In the genomic region with DNA sequence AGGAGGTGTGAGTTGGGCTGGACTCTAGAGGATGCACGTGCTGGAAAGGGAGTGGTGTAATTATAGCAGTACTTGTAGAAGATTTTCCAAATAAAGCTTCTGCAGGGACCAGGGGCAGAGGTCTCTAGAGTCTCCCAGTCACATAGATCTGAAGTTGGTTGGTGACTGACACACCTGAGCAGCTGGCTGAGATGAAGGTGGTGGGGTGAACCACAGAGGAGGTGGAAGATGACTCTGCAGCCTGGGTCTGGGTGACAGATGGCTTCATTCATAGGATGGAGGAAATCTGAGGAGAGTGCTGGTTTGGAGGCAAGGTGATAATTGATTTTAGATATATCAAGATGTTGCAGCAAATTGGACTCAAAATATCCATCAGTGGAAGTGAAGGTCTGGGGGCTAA, we compare ENCODE assay signal across 18 cellular contexts.
A peak's percentile ranks its signal among the peaks of the same experiment; 100 is the strongest.
DNase-seq lines count a peak whose midpoint lies in the region; ATAC-seq, FAIRE-seq and TF ChIP-seq lines count a peak whose summit lies in the region.
"Had no signal": no experiment of that assay in that cellular context is flagged by ENCODE, and none has a peak within 500 bp of the region (broad histone marks: within the 10 kb centered on the region; RNA-seq: fewer than 3 reads in every experiment).

No MANE protein-coding gene starts in this region.

- no peaks in the 10 kb centered on the region for H3K9me3 Mint-ChIP-seq in activated T-cell treated with anti-CD3 and anti-CD28 coated beads, Interleukin-2, amount 50 U/mL, for 72 hours
- no peaks in the 10 kb centered on the region for H3K9me3 Mint-ChIP-seq in activated T-cell treated with anti-CD3 and anti-CD28 coated beads, Interleukin-2, amount 50 U/mL, for 24 hours

- FAIRE-seq in small intestine (lab: Jason Lieb, UNC): no peak
- FAIRE-seq: K562, RCC 7860 had no signal

- POLR2A ChIA-PET in IMR-90 (lab: Charles Lee; ENCODE audit: unreplicated experiment): no interaction called here

- H3K4me1 ChIP-seq in IMR-90 (ENCODE audit: control insufficient read depth, insufficient read depth, low read length) (no peaks in the 10 kb centered on the region), neutrophil (ENCODE audit: control insufficient read depth in 1 of 2, insufficient read depth in 1 of 2, low read depth in 1 of 2, low read length in 1 of 2) (peaks cover 17 to 19% of the 10 kb centered on the region in 2 experiments), small intestine (ENCODE audit: control insufficient read depth in 2 of 2, insufficient read depth in 1 of 2, low read depth in 1 of 2, low read length in 1 of 2) (no peaks in the 10 kb centered on the region)

- dilution Hi-C loops in IMR-90 (cut with HindIII; ENCODE audit: low sequenced_read_pairs, unreplicated experiment): no loop called here

- no peaks in the 10 kb centered on the region for H3K27me3 ChIP-seq in IMR-90 (ENCODE audit: control insufficient read depth, insufficient read depth, low read length)
- H3K27me3 ChIP-seq in neutrophil: no peaks in the 10 kb centered on the region
- H3K27me3 ChIP-seq in dorsolateral prefrontal cortex: peaks cover 0 to 2% (median 0%) of the 10 kb centered on the region in 45 donors
- H3K27me3 ChIP-seq in small intestine (ENCODE audit: control insufficient read depth in 2 of 2, insufficient read depth in 2 of 2, low read length in 2 of 2): no peaks in the 10 kb centered on the region
- H3K27me3 ChIP-seq: BLaER1 treated with 17β-estradiol and CSF1 and Interleukin-3, amounts not matched to agents 10 nM and 100 nM had no signal

- H3K4ac ChIP-seq in IMR-90 (ENCODE audit: low read depth, low read length): no peak overlapping the region

- peaks cover 16% of the 10 kb centered on the region for H3K4me1 Mint-ChIP-seq in activated T-cell treated with anti-CD3 and anti-CD28 coated beads, Interleukin-2, amount 50 U/mL, for 72 hours (ENCODE audit: low read depth)
- peaks cover 19% of the 10 kb centered on the region for H3K4me1 Mint-ChIP-seq in activated T-cell treated with anti-CD3 and anti-CD28 coated beads, Interleukin-2, amount 50 U/mL, for 24 hours (ENCODE audit: low read depth)

- H3K79me1 ChIP-seq in IMR-90 (ENCODE audit: low read depth in 1 of 2, low read length in 2 of 2): no peaks in the 10 kb centered on the region

- H3K23ac ChIP-seq in IMR-90 (ENCODE audit: low read depth, low read length): no peak overlapping the region

- no peaks in the 10 kb centered on the region for H3K36me3 Mint-ChIP-seq in activated T-cell treated with anti-CD3 and anti-CD28 coated beads, Interleukin-2, amount 50 U/mL, for 72 hours (ENCODE audit: insufficient read depth in 2 of 2)
- H3K36me3 Mint-ChIP-seq in activated T-cell treated with anti-CD3 and anti-CD28 coated beads, Interleukin-2, amount 50 U/mL, for 24 hours (ENCODE audit: low read depth): no peaks in the 10 kb centered on the region

- H3K27me3 Mint-ChIP-seq in activated T-cell treated with anti-CD3 and anti-CD28 coated beads, Interleukin-2, amount 50 U/mL, for 72 hours (ENCODE audit: low read depth): no peaks in the 10 kb centered on the region
- no peaks in the 10 kb centered on the region for H3K27me3 Mint-ChIP-seq in activated T-cell treated with anti-CD3 and anti-CD28 coated beads, Interleukin-2, amount 50 U/mL, for 24 hours

- H3K36me3 ChIP-seq in IMR-90 (ENCODE audit: control insufficient read depth, insufficient read depth, low read length): no peaks in the 10 kb centered on the region
- H3K36me3 ChIP-seq in neutrophil: no peaks in the 10 kb centered on the region
- H3K36me3 ChIP-seq in small intestine (ENCODE audit: control insufficient read depth in 2 of 2, insufficient read depth in 2 of 2, low read length in 2 of 2): no peaks in the 10 kb centered on the region
- H3K36me3 ChIP-seq: BLaER1 treated with 17β-estradiol and CSF1 and Interleukin-3, amounts not matched to agents 10 nM and 100 nM had no signal

- no peak overlapping the region; the same call in 1 of the 2 replicates for H2BK20ac ChIP-seq in IMR-90 (ENCODE audit: low read depth, low read length)

- no CpG with 5 or more reads among the region's 1 CpG for WGBS in IMR-90 (ENCODE audit: extremely low coverage in 2 of 2, insufficient read length in 1 of 2), 2 experiments
- WGBS in small intestine, 3 donors: 33 to 63% (median 59%) methylated on average over 1 of the region's 1 CpG

- H4K91ac ChIP-seq in IMR-90 (ENCODE audit: insufficient read depth, low read depth, low read length): no peak overlapping the region

- TF ChIP-seq RAD21 in IMR-90 (IDR thresholded peaks at IDR 0.05; ENCODE audit: low read length): no peak

- peak overlapping the region; percentile 17 for H2AFZ ChIP-seq in IMR-90 (replicated peaks; ENCODE audit: low read length, poor library complexity)

- H3K27ac Mint-ChIP-seq in activated T-cell treated with anti-CD3 and anti-CD28 coated beads, Interleukin-2, amount 50 U/mL, for 72 hours: no peak overlapping the region
- H3K27ac Mint-ChIP-seq in activated T-cell treated with anti-CD3 and anti-CD28 coated beads, Interleukin-2, amount 50 U/mL, for 24 hours: no peak overlapping the region

- H2BK15ac ChIP-seq in IMR-90 (ENCODE audit: low read depth, low read length): no peak overlapping the region

- peak; percentile 56 to 63 for ATAC-seq in activated T-cell treated with anti-CD3 and anti-CD28 coated beads, Interleukin-2, amount 50 U/mL, for 72 hours (replicated peaks in 1 of 2)
- no peak for ATAC-seq in IMR-90 (ENCODE audit: low read depth)
- ATAC-seq: HCT116, Right ventricle myocardium inferior had no signal

- H3K9me1 ChIP-seq in IMR-90 (ENCODE audit: insufficient read depth, low read length): no peaks in the 10 kb centered on the region

- in situ Hi-C loops in IMR-90 (cut with MboI; ENCODE audit: low sequenced_read_pairs): no loop called here

- H3K4me2 ChIP-seq in IMR-90 (ENCODE audit: low read depth, low read length): no peak overlapping the region

- H3K9ac ChIP-seq in IMR-90 (ENCODE audit: low read depth, low read length): no peak overlapping the region
- H3K9ac ChIP-seq: BLaER1 treated with 17β-estradiol and CSF1 and Interleukin-3, amounts not matched to agents 10 nM and 100 nM had no signal

- H3K4me3 ChIP-seq in IMR-90 (ENCODE audit: insufficient read depth, low read depth, low read length) (no peak overlapping the region), neutrophil (ENCODE audit: low read depth in 1 of 2, low read length in 1 of 2) (no peak overlapping the region), dorsolateral prefrontal cortex (no peak overlapping the region), small intestine (ENCODE audit: low read depth in 1 of 2, low read length in 2 of 2) (no peak overlapping the region)
- H3K4me3 ChIP-seq: BLaER1 treated with 17β-estradiol and CSF1 and Interleukin-3, amounts not matched to agents 10 nM and 100 nM; K562; SK-N-MC had no signal

- no peaks in the 10 kb centered on the region for H4K20me1 ChIP-seq in IMR-90 (ENCODE audit: insufficient read depth, low read length)
- H4K20me1 ChIP-seq: BLaER1 treated with 17β-estradiol and CSF1 and Interleukin-3, amounts not matched to agents 10 nM and 100 nM had no signal

- no peak overlapping the region for H4K8ac ChIP-seq in IMR-90 (ENCODE audit: low read depth in 2 of 2, low read length in 2 of 2)

- BruUV-seq in IMR-90 (replicated peaks; lab: Mats Ljungman, UMichigan): no TSS peak

- TF ChIP-seq POLR2A in IMR-90 (IDR thresholded peaks at IDR 0.05; ENCODE audit: low read depth, low read length): no peak

- no peaks in the 10 kb centered on the region for H3K9me3 ChIP-seq in IMR-90 (ENCODE audit: control insufficient read depth, insufficient read depth, low read length)
- H3K9me3 ChIP-seq in neutrophil: no peaks in the 10 kb centered on the region
- H3K9me3 ChIP-seq in small intestine (ENCODE audit: control insufficient read depth, low read depth): no peaks in the 10 kb centered on the region
- H3K9me3 ChIP-seq: BLaER1 treated with 17β-estradiol and CSF1 and Interleukin-3, amounts not matched to agents 10 nM and 100 nM had no signal

- H3K14ac ChIP-seq in IMR-90 (replicated peaks; ENCODE audit: low read depth, low read length): no peak overlapping the region

- TF ChIP-seq CTCF in IMR-90 (conservative IDR thresholded peaks at IDR 0.05; ENCODE audit: low read depth, low read length) (no peak), neutrophil (IDR thresholded peaks at IDR 0.05) (no peak), dorsolateral prefrontal cortex (IDR thresholded peaks at IDR 0.05 in 54 of 56, conservative IDR thresholded peaks at IDR 0.05 in 2 of 56; ENCODE audit: low read depth in 1 of 56, partially characterized antibody in 56 of 56) (no peak)

- H3K56ac ChIP-seq in IMR-90 (ENCODE audit: extremely low read depth, insufficient read depth, low read length): no peak overlapping the region

- H3K18ac ChIP-seq in IMR-90 (ENCODE audit: low read depth, low read length): no peak overlapping the region

- no peak overlapping the region for H4K5ac ChIP-seq in IMR-90 (ENCODE audit: low read depth, low read length)

- DNase-seq in activated T-cell treated with anti-CD3 and anti-CD28 coated beads, Interleukin-2, amount 50 U/mL, for 72 hours: peak in 1 of 2 donors; percentile 4
- DNase-seq in activated T-cell treated with anti-CD3 and anti-CD28 coated beads, Interleukin-2, amount 50 U/mL, for 24 hours: no peak
- DNase-seq in IMR-90: no peak
- DNase-seq in NCI-H69 (lab: John Stamatoyannopoulos, UW): peak; percentile 69
- no peak for DNase-seq in dorsolateral prefrontal cortex
- no peak for DNase-seq in small intestine
- DNase-seq: DMS79 treated with DMSO at 0.1 percent for 48 hours, GOT3, NCI-H1092 treated with DMSO at 0.1 percent for 48 hours, NCI-H2081, NCI-H226 had no signal

- no peak overlapping the region for H2BK5ac ChIP-seq in IMR-90 (ENCODE audit: low read depth, low read length, poor library complexity, severe bottlenecking)

- no peak overlapping the region for H3K27ac ChIP-seq in IMR-90 (ENCODE audit: insufficient read depth, low read length)
- H3K27ac ChIP-seq in neutrophil: peak overlapping the region; percentile 67
- no peak overlapping the region for H3K27ac ChIP-seq in dorsolateral prefrontal cortex
- no peak overlapping the region for H3K27ac ChIP-seq in small intestine (ENCODE audit: low read depth in 1 of 2, low read length in 1 of 2)
- H3K27ac ChIP-seq: SK-N-MC had no signal

- no peak overlapping the region for H3K4me3 Mint-ChIP-seq in activated T-cell treated with anti-CD3 and anti-CD28 coated beads, Interleukin-2, amount 50 U/mL, for 72 hours
- H3K4me3 Mint-ChIP-seq in activated T-cell treated with anti-CD3 and anti-CD28 coated beads, Interleukin-2, amount 50 U/mL, for 24 hours: no peak overlapping the region

- no peak overlapping the region for H2AK9ac ChIP-seq in IMR-90 (replicated peaks; ENCODE audit: low read depth, low read length, poor library complexity)

- no peak overlapping the region for H2AK5ac ChIP-seq in IMR-90 (ENCODE audit: low read depth, low read length)

- intact Hi-C loops in IMR-90 (cut with micrococcal nuclease) (no loop called here), dorsolateral prefrontal cortex (cut with DNase I) (no loop called here)

- CTCF ChIA-PET in IMR-90 (lab: Yijun Ruan, JAX): no interaction called here

- H2BK120ac ChIP-seq in IMR-90 (ENCODE audit: low read depth, low read length): no peak overlapping the region
